1 cellular context compared by ENCODE assay signal in genomic region chrX:130179579-130180215, GRCh38.
TF ChIP-seq lines count a peak whose summit lies in the region.

No MANE protein-coding gene starts in this region.

TF ChIP-seq in K562, 482 proteins besides CTCF, POLR2A, EP300 and RAD21 (continued from another document and continues in another):
- no peak for TF ChIP-seq ZNF696 (CRISPR knock-in tag; conservative IDR thresholded peaks at IDR 0.05)
- no peak for TF ChIP-seq FIP1L1 (IDR thresholded peaks at IDR 0.05; ENCODE audit: low read depth, low read length, poor library complexity, severe bottlenecking)
- TF ChIP-seq ETV5 (CRISPR knock-in tag; IDR thresholded peaks at IDR 0.05; ENCODE audit: low read depth): no peak; the same call in 1 of the 2 replicates
- no peak for TF ChIP-seq NR2C1 (IDR thresholded peaks at IDR 0.05)
- 0 out of 2 replicates have a peak, but pooled peaks have one; percentile 29 for TF ChIP-seq NR2C1 (tag; IDR thresholded peaks at IDR 0.05)
- TF ChIP-seq ZNF766 (CRISPR knock-in tag; conservative IDR thresholded peaks at IDR 0.05): peak; percentile 85
- TF ChIP-seq NFIX (CRISPR knock-in tag; IDR thresholded peaks at IDR 0.05; ENCODE audit: low read depth): no peak
- no peak for TF ChIP-seq HOMEZ (CRISPR knock-in tag; IDR thresholded peaks at IDR 0.05)
- no peak for TF ChIP-seq LARP7 (IDR thresholded peaks at IDR 0.05)
- no peak for TF ChIP-seq GABPB2 (CRISPR knock-in tag; conservative IDR thresholded peaks at IDR 0.05)
- TF ChIP-seq, protein P1, sequence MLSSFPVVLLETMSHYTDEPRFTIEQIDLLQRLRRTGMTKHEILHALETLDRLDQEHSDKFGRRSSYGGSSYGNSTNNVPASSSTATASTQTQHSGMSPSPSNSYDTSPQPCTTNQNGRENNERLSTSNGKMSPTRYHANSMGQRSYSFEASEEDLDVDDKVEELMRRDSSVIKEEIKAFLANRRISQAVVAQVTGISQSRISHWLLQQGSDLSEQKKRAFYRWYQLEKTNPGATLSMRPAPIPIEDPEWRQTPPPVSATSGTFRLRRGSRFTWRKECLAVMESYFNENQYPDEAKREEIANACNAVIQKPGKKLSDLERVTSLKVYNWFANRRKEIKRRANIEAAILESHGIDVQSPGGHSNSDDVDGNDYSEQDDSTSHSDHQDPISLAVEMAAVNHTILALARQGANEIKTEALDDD (IDR thresholded peaks at IDR 0.05): 0 out of 2 replicates have a peak, but pooled peaks have one; percentile 34
- TF ChIP-seq, protein P2, sequence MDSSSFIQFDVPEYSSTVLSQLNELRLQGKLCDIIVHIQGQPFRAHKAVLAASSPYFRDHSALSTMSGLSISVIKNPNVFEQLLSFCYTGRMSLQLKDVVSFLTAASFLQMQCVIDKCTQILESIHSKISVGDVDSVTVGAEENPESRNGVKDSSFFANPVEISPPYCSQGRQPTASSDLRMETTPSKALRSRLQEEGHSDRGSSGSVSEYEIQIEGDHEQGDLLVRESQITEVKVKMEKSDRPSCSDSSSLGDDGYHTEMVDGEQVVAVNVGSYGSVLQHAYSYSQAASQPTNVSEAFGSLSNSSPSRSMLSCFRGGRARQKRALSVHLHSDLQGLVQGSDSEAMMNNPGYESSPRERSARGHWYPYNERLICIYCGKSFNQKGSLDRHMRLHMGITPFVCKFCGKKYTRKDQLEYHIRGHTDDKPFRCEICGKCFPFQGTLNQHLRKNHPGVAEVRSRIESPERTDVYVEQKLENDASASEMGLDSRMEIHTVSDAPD (CRISPR knock-in tag; IDR thresholded peaks at IDR 0.05): no peak
- peak; percentile 93 for TF ChIP-seq C11orf30 (IDR thresholded peaks at IDR 0.05; ENCODE audit: low read depth)
- no peak for TF ChIP-seq DIDO1 (tag; IDR thresholded peaks at IDR 0.05; ENCODE audit: low read depth)
- TF ChIP-seq, protein P3, sequence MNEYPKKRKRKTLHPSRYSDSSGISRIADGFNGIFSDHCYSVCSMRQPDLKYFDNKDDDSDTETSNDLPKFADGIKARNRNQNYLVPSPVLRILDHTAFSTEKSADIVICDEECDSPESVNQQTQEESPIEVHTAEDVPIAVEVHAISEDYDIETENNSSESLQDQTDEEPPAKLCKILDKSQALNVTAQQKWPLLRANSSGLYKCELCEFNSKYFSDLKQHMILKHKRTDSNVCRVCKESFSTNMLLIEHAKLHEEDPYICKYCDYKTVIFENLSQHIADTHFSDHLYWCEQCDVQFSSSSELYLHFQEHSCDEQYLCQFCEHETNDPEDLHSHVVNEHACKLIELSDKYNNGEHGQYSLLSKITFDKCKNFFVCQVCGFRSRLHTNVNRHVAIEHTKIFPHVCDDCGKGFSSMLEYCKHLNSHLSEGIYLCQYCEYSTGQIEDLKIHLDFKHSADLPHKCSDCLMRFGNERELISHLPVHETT (CRISPR knock-in tag; conservative IDR thresholded peaks at IDR 0.05 in 1 of 2, IDR thresholded peaks at IDR 0.05 in 1 of 2): peak in 1 of 2 experiments; percentile 86; a peak in 2 of 4 replicates
- TF ChIP-seq MAFK (IDR thresholded peaks at IDR 0.05; ENCODE audit: low read length): peak; percentile 71
- TF ChIP-seq, protein P4, sequence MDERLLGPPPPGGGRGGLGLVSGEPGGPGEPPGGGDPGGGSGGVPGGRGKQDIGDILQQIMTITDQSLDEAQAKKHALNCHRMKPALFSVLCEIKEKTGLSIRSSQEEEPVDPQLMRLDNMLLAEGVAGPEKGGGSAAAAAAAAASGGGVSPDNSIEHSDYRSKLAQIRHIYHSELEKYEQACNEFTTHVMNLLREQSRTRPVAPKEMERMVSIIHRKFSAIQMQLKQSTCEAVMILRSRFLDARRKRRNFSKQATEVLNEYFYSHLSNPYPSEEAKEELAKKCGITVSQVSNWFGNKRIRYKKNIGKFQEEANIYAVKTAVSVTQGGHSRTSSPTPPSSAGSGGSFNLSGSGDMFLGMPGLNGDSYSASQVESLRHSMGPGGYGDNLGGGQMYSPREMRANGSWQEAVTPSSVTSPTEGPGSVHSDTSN (CRISPR knock-in tag; IDR thresholded peaks at IDR 0.05; ENCODE audit: low read depth): no peak
- TF ChIP-seq, protein P4 (tag; conservative IDR thresholded peaks at IDR 0.05; ENCODE audit: low read depth): peak; percentile 98
- TF ChIP-seq, protein P5, sequence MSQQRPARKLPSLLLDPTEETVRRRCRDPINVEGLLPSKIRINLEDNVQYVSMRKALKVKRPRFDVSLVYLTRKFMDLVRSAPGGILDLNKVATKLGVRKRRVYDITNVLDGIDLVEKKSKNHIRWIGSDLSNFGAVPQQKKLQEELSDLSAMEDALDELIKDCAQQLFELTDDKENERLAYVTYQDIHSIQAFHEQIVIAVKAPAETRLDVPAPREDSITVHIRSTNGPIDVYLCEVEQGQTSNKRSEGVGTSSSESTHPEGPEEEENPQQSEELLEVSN (IDR thresholded peaks at IDR 0.05; ENCODE audit: borderline replicate concordance in 1 of 2, extremely low read depth in 1 of 2, insufficient read depth in 1 of 2, insufficient read length in 1 of 2, low read depth in 1 of 2, low read length in 1 of 2, poor library complexity in 1 of 2, severe bottlenecking in 1 of 2): no peak
- no peak for TF ChIP-seq NCOA6 (IDR thresholded peaks at IDR 0.05)
- TF ChIP-seq ZNF695 (CRISPR knock-in tag; IDR thresholded peaks at IDR 0.05): no peak
- TF ChIP-seq MED1 (CRISPR knock-in tag; IDR thresholded peaks at IDR 0.05; ENCODE audit: borderline replicate concordance): no peak
- no peak for TF ChIP-seq THRAP3 (IDR thresholded peaks at IDR 0.05; ENCODE audit: borderline replicate concordance)
- no peak for TF ChIP-seq ASH1L (IDR thresholded peaks at IDR 0.05; ENCODE audit: borderline replicate concordance, low read depth, partially characterized antibody)
- 0 out of 2 replicates have a peak, but pooled peaks have one; percentile 64 for TF ChIP-seq CBFB (CRISPR knock-in tag; IDR thresholded peaks at IDR 0.05)
- TF ChIP-seq ZBTB17 (CRISPR knock-in tag; IDR thresholded peaks at IDR 0.05): no peak
- TF ChIP-seq RREB1 (CRISPR knock-in tag; IDR thresholded peaks at IDR 0.05): no peak
- peak; percentile 98 for TF ChIP-seq SMARCE1 (IDR thresholded peaks at IDR 0.05)
- no peak for TF ChIP-seq HDAC6 (IDR thresholded peaks at IDR 0.05; ENCODE audit: low read depth, low read length)
- TF ChIP-seq PHF21A (IDR thresholded peaks at IDR 0.05; ENCODE audit: borderline replicate concordance, low read depth): 0 out of 2 replicates have a peak, but pooled peaks have one; percentile 25
- TF ChIP-seq ZNF398 (CRISPR knock-in tag; IDR thresholded peaks at IDR 0.05): no peak
- no peak for TF ChIP-seq COPS2 (conservative IDR thresholded peaks at IDR 0.05)
- TF ChIP-seq, protein P6, sequence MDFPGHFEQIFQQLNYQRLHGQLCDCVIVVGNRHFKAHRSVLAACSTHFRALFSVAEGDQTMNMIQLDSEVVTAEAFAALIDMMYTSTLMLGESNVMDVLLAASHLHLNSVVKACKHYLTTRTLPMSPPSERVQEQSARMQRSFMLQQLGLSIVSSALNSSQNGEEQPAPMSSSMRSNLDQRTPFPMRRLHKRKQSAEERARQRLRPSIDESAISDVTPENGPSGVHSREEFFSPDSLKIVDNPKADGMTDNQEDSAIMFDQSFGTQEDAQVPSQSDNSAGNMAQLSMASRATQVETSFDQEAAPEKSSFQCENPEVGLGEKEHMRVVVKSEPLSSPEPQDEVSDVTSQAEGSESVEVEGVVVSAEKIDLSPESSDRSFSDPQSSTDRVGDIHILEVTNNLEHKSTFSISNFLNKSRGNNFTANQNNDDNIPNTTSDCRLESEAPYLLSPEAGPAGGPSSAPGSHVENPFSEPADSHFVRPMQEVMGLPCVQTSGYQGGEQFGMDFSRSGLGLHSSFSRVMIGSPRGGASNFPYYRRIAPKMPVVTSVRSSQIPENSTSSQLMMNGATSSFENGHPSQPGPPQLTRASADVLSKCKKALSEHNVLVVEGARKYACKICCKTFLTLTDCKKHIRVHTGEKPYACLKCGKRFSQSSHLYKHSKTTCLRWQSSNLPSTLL (IDR thresholded peaks at IDR 0.05): no peak
- no peak for TF ChIP-seq ZFPM2 (CRISPR knock-in tag; IDR thresholded peaks at IDR 0.05)
- TF ChIP-seq TRIM24 (IDR thresholded peaks at IDR 0.05): peak; percentile 97 to 98
- TF ChIP-seq HLTF (IDR thresholded peaks at IDR 0.05): peak; percentile 90; the same call in 1 of the 2 replicates
- TF ChIP-seq ZKSCAN1 (IDR thresholded peaks at IDR 0.05; ENCODE audit: low read depth, low read length): 0 out of 2 replicates have a peak, but pooled peaks have one; percentile 52
- TF ChIP-seq ZNF444 (CRISPR knock-in tag; IDR thresholded peaks at IDR 0.05): no peak
- TF ChIP-seq ZEB2 (IDR thresholded peaks at IDR 0.05): peak; percentile 86
- TF ChIP-seq HMG20B (CRISPR knock-in tag; IDR thresholded peaks at IDR 0.05): no peak
- TF ChIP-seq ZNF77 (CRISPR knock-in tag; IDR thresholded peaks at IDR 0.05): no peak
- TF ChIP-seq, protein P7, sequence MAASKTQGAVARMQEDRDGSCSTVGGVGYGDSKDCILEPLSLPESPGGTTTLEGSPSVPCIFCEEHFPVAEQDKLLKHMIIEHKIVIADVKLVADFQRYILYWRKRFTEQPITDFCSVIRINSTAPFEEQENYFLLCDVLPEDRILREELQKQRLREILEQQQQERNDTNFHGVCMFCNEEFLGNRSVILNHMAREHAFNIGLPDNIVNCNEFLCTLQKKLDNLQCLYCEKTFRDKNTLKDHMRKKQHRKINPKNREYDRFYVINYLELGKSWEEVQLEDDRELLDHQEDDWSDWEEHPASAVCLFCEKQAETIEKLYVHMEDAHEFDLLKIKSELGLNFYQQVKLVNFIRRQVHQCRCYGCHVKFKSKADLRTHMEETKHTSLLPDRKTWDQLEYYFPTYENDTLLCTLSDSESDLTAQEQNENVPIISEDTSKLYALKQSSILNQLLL (CRISPR knock-in tag; IDR thresholded peaks at IDR 0.05; ENCODE audit: borderline replicate concordance): no peak
- no peak for TF ChIP-seq ZNF232 (CRISPR knock-in tag; IDR thresholded peaks at IDR 0.05)
- TF ChIP-seq POLR2AphosphoS2 (IDR thresholded peaks at IDR 0.05; ENCODE audit: low read length): no peak
- TF ChIP-seq TBL1XR1 (IDR thresholded peaks at IDR 0.05; ENCODE audit: low read length in 2 of 2): peak; percentile 85 to 99; a peak in 3 of 4 replicates
